Comparison of ENCODE assay signal across 8 cellular contexts in the genomic region with DNA sequence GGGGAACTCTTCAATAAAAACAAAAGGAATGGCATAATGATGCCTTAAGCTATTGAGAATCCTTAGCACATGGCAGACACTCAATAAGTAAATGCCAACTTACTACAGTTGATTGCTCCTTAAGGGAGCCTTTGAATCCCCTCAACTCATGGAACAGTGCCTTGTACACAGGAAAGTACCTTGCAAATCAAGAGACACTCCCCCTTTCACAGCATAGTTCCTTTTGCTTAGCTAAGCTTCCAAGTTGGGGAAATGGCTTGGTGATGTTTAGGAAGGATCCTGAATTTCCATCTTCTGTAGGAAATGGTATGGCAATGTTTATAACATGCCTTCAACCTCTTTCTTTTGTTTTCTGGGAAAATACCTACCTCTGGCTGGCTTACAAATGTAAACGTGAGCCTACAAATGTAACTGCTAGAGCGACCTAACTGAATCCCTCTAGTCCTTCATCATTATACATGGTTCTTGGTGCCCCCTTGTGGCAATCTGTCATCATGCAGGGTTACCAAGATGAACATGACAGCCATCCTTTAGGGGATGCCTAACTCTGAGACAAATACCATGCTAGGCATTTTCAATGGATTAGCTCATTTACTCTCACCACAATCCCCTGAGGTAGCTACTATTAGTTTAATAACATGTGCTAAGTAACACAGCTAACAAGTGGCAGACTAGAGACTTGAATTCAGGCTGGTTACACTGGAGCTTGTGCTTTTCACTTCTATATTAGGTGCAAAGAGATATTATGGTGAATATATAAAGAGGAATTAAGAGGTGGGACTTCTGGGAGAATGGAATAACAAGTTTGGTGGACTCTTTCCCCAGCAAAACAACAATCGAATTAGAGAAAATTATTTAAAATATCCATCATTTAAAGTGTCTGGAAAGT.
DNase-seq lines count a peak whose midpoint lies in the region; ATAC-seq and TF ChIP-seq lines count a peak whose summit lies in the region.

No MANE protein-coding gene starts in this region.

- H3K4me1 Mint-ChIP-seq in WTC11 = peaks cover 9% of the 10 kb centered on the region

- ATAC-seq in GM19035 (IDR thresholded peaks at IDR 0.05; ENCODE audit: unreplicated experiment) = peak; percentile 99
- ATAC-seq in HG03159 (IDR thresholded peaks at IDR 0.05; ENCODE audit: unreplicated experiment) = peak; percentile 97
- peak; percentile 100 for ATAC-seq in WTC11

- H3K4me1 ChIP-seq in BE2C = no peaks in the 10 kb centered on the region; the same call in 1 of the 2 replicates

- H3K27me3 ChIP-seq in BE2C = no peaks in the 10 kb centered on the region

- H3K27me3 Mint-ChIP-seq in WTC11 (ENCODE audit: low read depth) = no peaks in the 10 kb centered on the region

- peaks cover 17% of the 10 kb centered on the region for H3K9me3 Mint-ChIP-seq in WTC11

- POLR2A ChIA-PET in WTC11 (lab: Charles Lee) = interaction anchor here (0.5 kb wide), 1 partner anchor 253 kb away, joined by 5 read pairs; no protein-coding TSS in a partner anchor

- H3K9me3 ChIP-seq in BE2C = no peaks in the 10 kb centered on the region

- TF ChIP-seq CTCF in BE2C (IDR thresholded peaks at IDR 0.05; ENCODE audit: low read depth, low read length) (peak; percentile 93), WTC11 (IDR thresholded peaks at IDR 0.05) (peak; percentile 78)

- no peak overlapping the region for H3K4me3 ChIP-seq in BE2C (ENCODE audit: low read depth, low read length)

- peaks cover 10% of the 10 kb centered on the region for H3K36me3 Mint-ChIP-seq in WTC11

- peak; percentile 80 for DNase-seq in BE2C
- peak; percentile 48 for DNase-seq in NCI-H2196 treated with DMSO at 0.1 percent for 48 hours (lab: John Stamatoyannopoulos, UW; ENCODE audit: unreplicated experiment)
- peak; percentile 88 for DNase-seq in WTC11 (ENCODE audit: low spot score)
- DNase-seq in caudate nucleus (lab: John Stamatoyannopoulos, UW) = peak in 44 of 61 donors; percentile 0 to 87 (median 16)
- DNase-seq in kidney tubule cell (ENCODE audit: low spot score) = peak; percentile 78
- peak; percentile 35 to 66 (median 48) for DNase-seq in stimulated activated CD4-positive, alpha-beta T cell treated with anti-CD3 and anti-CD28 coated beads, TNF-alpha, amount 100 ng/mL, for 24 hours (ENCODE audit: low read depth in 3 of 3)

- CTCF ChIA-PET in WTC11 (lab: Charles Lee) = interaction anchor here (0.6 to 3.7 kb wide), 23 partner anchors 9 to 364 kb away, joined by 3 to 22 read pairs (median 3); no protein-coding TSS in a partner anchor

- no peak overlapping the region for H3K27ac ChIP-seq in caudate nucleus (ENCODE audit: low read depth, low read length)

- H3K27ac Mint-ChIP-seq in WTC11 = no peak overlapping the region

- no peak overlapping the region for H3K4me3 Mint-ChIP-seq in WTC11

- no peaks in the 10 kb centered on the region for H3K36me3 ChIP-seq in BE2C

TF ChIP-seq in WTC11, 78 proteins besides CTCF, POLR2A, EP300 and RAD21:
- TF ChIP-seq, protein P1, sequence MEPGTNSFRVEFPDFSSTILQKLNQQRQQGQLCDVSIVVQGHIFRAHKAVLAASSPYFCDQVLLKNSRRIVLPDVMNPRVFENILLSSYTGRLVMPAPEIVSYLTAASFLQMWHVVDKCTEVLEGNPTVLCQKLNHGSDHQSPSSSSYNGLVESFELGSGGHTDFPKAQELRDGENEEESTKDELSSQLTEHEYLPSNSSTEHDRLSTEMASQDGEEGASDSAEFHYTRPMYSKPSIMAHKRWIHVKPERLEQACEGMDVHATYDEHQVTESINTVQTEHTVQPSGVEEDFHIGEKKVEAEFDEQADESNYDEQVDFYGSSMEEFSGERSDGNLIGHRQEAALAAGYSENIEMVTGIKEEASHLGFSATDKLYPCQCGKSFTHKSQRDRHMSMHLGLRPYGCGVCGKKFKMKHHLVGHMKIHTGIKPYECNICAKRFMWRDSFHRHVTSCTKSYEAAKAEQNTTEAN (CRISPR knock-in tag; IDR thresholded peaks at IDR 0.05) = no peak
- peak; percentile 35; the same call in 1 of the 2 replicates for TF ChIP-seq GABPB1 (CRISPR knock-in tag; IDR thresholded peaks at IDR 0.05)
- TF ChIP-seq, protein P2, sequence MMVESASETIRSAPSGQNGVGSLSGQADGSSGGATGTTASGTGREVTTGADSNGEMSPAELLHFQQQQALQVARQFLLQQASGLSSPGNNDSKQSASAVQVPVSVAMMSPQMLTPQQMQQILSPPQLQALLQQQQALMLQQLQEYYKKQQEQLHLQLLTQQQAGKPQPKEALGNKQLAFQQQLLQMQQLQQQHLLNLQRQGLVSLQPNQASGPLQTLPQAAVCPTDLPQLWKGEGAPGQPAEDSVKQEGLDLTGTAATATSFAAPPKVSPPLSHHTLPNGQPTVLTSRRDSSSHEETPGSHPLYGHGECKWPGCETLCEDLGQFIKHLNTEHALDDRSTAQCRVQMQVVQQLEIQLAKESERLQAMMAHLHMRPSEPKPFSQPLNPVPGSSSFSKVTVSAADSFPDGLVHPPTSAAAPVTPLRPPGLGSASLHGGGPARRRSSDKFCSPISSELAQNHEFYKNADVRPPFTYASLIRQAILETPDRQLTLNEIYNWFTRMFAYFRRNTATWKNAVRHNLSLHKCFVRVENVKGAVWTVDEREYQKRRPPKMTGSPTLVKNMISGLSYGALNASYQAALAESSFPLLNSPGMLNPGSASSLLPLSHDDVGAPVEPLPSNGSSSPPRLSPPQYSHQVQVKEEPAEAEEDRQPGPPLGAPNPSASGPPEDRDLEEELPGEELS (CRISPR knock-in tag; IDR thresholded peaks at IDR 0.05) = no peak

Comparison
In these comparisons a context has a peak if more than half of its experiments do, and no peak if none do; other contexts are left out.
1. DNase-seq: peak in every context shown above with its lines; median percentile 88 in WTC11; 80 in BE2C; 78 in kidney tubule cell; 48 in NCI-H2196 treated with DMSO at 0.1 percent for 48 hours; 48 in stimulated activated CD4-positive, alpha-beta T cell treated with anti-CD3 and anti-CD28 coated beads, TNF-alpha, amount 100 ng/mL, for 24 hours; 16 in caudate nucleus.